Comparison of ENCODE assay signal across 16 cellular contexts in the genomic region with DNA sequence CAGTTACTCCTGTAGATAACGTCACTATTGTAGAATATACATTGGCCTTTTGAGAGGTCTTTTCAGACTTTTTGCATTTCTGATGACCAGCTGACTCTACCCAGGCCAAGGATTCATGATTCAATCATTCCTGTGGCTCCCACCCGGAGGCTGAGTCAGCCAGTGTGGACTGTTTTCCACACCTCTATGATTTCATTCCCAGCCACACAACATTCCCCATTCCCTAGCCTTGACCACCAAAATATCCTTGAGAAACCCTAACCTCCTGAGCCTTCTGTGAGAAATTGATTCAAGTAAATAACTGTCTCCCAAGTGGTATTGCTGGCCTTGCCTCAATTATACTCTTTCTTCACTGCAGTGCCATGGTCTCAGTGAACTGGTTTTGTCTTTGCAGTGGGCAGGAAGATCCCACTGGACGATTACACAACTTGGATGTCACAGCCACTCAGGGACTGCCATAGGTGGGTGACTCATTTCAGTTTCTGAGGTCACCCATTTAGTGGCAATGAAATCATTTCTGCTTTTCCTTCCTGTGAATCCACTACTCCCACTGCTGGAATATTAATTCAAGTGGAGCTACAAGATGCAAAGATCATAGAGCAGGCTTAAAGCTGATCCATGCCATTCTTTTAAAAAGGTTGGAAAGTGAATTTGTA.
DNase-seq lines count a peak whose midpoint lies in the region; ATAC-seq and TF ChIP-seq lines count a peak whose summit lies in the region.
"Had no signal": no experiment of that assay in that cellular context is flagged by ENCODE, and none has a peak within 500 bp of the region (broad histone marks: within the 10 kb centered on the region; RNA-seq: fewer than 3 reads in every experiment).

No MANE protein-coding gene starts in this region.

- in situ Hi-C loops in astrocyte of the spinal cord (cut with HindIII; ENCODE audit: low sequenced_read_pairs) = no loop called here

- peak; percentile 42 for DNase-seq in CD1c-positive myeloid dendritic cell (ENCODE audit: extremely low spot score)
- DNase-seq in M059J (ENCODE audit: low read depth) = peak; percentile 86
- DNase-seq in astrocyte of the spinal cord (ENCODE audit: low read depth, low spot score) = peak; percentile 97
- peak; percentile 98 for DNase-seq in kidney glomerular epithelial cell (lab: John Stamatoyannopoulos, UW)
- no peak for DNase-seq in nucleus accumbens (lab: John Stamatoyannopoulos, UW)
- DNase-seq in activated effector memory CD4-positive, alpha-beta T cell treated with anti-CD3 and anti-CD28 coated beads, Interleukin-2, amount 50 U/mL, for 16 hours = no peak
- DNase-seq: activated CD4-positive, alpha-beta T cell treated with anti-CD3 and anti-CD28 coated beads for 4 hours; activated gamma-delta T cell treated with Interleukin-2 at 50 U/mL for 16 hours; CD8-positive, alpha-beta memory T cell; dorsolateral prefrontal cortex; naive thymus-derived CD8-positive, alpha-beta T cell; NCI-H2171 treated with DMSO at 0.1 percent for 48 hours; SHP77 treated with DMSO at 0.1 percent for 48 hours; stimulated activated naive B cell treated with anti-CD40 and anti-IgM and Interleukin-4, amounts not matched to agents 10 μg/mL and 1 μg/mL and 100 μg/mL, for 72 hours had no signal

- H3K4me3 ChIP-seq in astrocyte of the spinal cord (ENCODE audit: low read depth, low read length) = no peak overlapping the region
- H3K4me3 ChIP-seq: dorsolateral prefrontal cortex had no signal

- TF ChIP-seq CTCF in astrocyte of the spinal cord (IDR thresholded peaks at IDR 0.05; ENCODE audit: low read depth, low read length) = no peak

- ATAC-seq in GM21825 (IDR thresholded peaks at IDR 0.05; ENCODE audit: unreplicated experiment) = no peak
- no peak for ATAC-seq in HG03378 (IDR thresholded peaks at IDR 0.05; ENCODE audit: unreplicated experiment)
- ATAC-seq: naive thymus-derived CD8-positive, alpha-beta T cell; stimulated activated naive B cell treated with anti-CD40 and anti-IgM and Interleukin-4, amounts not matched to agents 10 μg/mL and 1 μg/mL and 100 μg/mL, for 72 hours had no signal

Comparison
In these comparisons a context has a peak if more than half of its experiments do, and no peak if none do; other contexts are left out.
1. DNase-seq: peak in CD1c-positive myeloid dendritic cell (single experiment), M059J (single experiment), astrocyte of the spinal cord (single experiment) and kidney glomerular epithelial cell (single experiment); none in nucleus accumbens (0 of 56) and activated effector memory CD4-positive, alpha-beta T cell treated with anti-CD3 and anti-CD28 coated beads, Interleukin-2, amount 50 U/mL, for 16 hours (single experiment).